28 cellular contexts compared by ENCODE assay signal in genomic region chr13:38409771-38410170, GRCh38.
"Had no signal": no experiment of that assay in that cellular context is flagged by ENCODE, and none has a peak within 500 bp of the region (broad histone marks: within the 10 kb centered on the region; RNA-seq: fewer than 3 reads in every experiment).

No MANE protein-coding gene starts in this region.

- DNase-seq: dermis blood vessel endothelial cell; effector memory CD4-positive, alpha-beta T cell; gastrocnemius medialis; head of caudate nucleus; left cardiac atrium; left lung; mesendoderm; midbrain; naive thymus-derived CD4-positive, alpha-beta T cell; stimulated activated CD4-positive, alpha-beta T cell treated with anti-CD3 and anti-CD28 coated beads, Interleukin-12 subunit alpha, Interleukin-12 subunit beta, amount 100 ng/mL, for 4 hours; stimulated activated CD4-positive, alpha-beta T cell treated with anti-CD3 and anti-CD28 coated beads, Interleukin-1b, Interleukin-23, amount 100 ng/mL, for 48 hours; stimulated activated CD4-positive, alpha-beta T cell treated with anti-CD3 and anti-CD28 coated beads, Interleukin-4, amount 100 ng/mL, for 1 hour; stimulated activated CD8-positive, alpha-beta memory T cell treated with anti-CD3 and anti-CD28 coated beads, Interleukin-4, amount 100 ng/mL, for 48 hours; stimulated activated naive CD4-positive, alpha-beta T cell; stimulated activated naive CD8-positive, alpha-beta T cell treated with anti-CD3 and anti-CD28 coated beads, Interleukin-15, amount 100 ng/mL, for 72 hours; transverse colon had no signal

- ATAC-seq: gastrocnemius medialis; left cardiac atrium; left lung; naive thymus-derived CD4-positive, alpha-beta T cell; sciatic nerve; stimulated activated naive CD8-positive, alpha-beta T cell treated with anti-CD3 and anti-CD28 coated beads, Interleukin-15, amount 100 ng/mL, for 72 hours had no signal

- H3K27ac Mint-ChIP-seq: naive thymus-derived CD4-positive, alpha-beta T cell; nephron; neural progenitor cell; progenitor cell of endocrine pancreas; stimulated activated naive CD8-positive, alpha-beta T cell treated with anti-CD3 and anti-CD28 coated beads, Interleukin-15, amount 100 ng/mL, for 72 hours had no signal

- H3K4me3 Mint-ChIP-seq: naive thymus-derived CD4-positive, alpha-beta T cell; nephron; neural progenitor cell; stimulated activated naive CD8-positive, alpha-beta T cell treated with anti-CD3 and anti-CD28 coated beads, Interleukin-15, amount 100 ng/mL, for 72 hours had no signal

- H3K27ac ChIP-seq: coronary artery, gastrocnemius medialis, left lung, neural progenitor cell, parathyroid adenoma, right atrium auricular region, suprapubic skin, transverse colon, vagina had no signal

- H3K9ac ChIP-seq: neural progenitor cell, parathyroid adenoma had no signal

- H3K4me1 Mint-ChIP-seq: naive thymus-derived CD4-positive, alpha-beta T cell; neural progenitor cell; stimulated activated naive CD8-positive, alpha-beta T cell treated with anti-CD3 and anti-CD28 coated beads, Interleukin-15, amount 100 ng/mL, for 72 hours had no signal

- H3K4me2 ChIP-seq: neural progenitor cell, smooth muscle cell had no signal

- FAIRE-seq: endothelial cell of umbilical vein, kidney had no signal

- H3K79me2 ChIP-seq: parathyroid adenoma had no signal

- H3K9me3 Mint-ChIP-seq: nephron; neural progenitor cell; stimulated activated naive CD8-positive, alpha-beta T cell treated with anti-CD3 and anti-CD28 coated beads, Interleukin-15, amount 100 ng/mL, for 72 hours had no signal

- H3K4me1 ChIP-seq: gastrocnemius medialis, left lung, neural progenitor cell, parathyroid adenoma, right atrium auricular region, suprapubic skin, transverse colon, vagina had no signal

- H3K27me3 ChIP-seq: gastrocnemius medialis, left lung, neural progenitor cell, right atrium auricular region, suprapubic skin, transverse colon, vagina had no signal

- H3K9me3 ChIP-seq: gastrocnemius medialis, left lung, right atrium auricular region, suprapubic skin, transverse colon, vagina had no signal

- H3K27me3 Mint-ChIP-seq: progenitor cell of endocrine pancreas; stimulated activated naive CD8-positive, alpha-beta T cell treated with anti-CD3 and anti-CD28 coated beads, Interleukin-15, amount 100 ng/mL, for 72 hours had no signal

- H2AFZ ChIP-seq: neural progenitor cell, parathyroid adenoma had no signal

- H3K36me3 ChIP-seq: gastrocnemius medialis, left lung, neural progenitor cell, right atrium auricular region, suprapubic skin, transverse colon, vagina had no signal

- H3K4me3 ChIP-seq: coronary artery, gastrocnemius medialis, left lung, neural progenitor cell, right atrium auricular region, smooth muscle cell, suprapubic skin, transverse colon, vagina had no signal

- H3K36me3 Mint-ChIP-seq: naive thymus-derived CD4-positive, alpha-beta T cell; neural progenitor cell had no signal
